In genomic region chr22:50008151-50009040, GRCh38 we compare ENCODE assay signal across 14 cellular contexts. TPM values are rescaled to one million over a fixed set of nuclear protein-coding genes. Genes with fewer than 3 reads are reported as not detected.
DNase-seq lines count a peak whose midpoint lies in the region; ATAC-seq and TF ChIP-seq lines count a peak whose summit lies in the region.
"Had no signal": no experiment of that assay in that cellular context is flagged by ENCODE, and none has a peak within 500 bp of the region (broad histone marks: within the 10 kb centered on the region; RNA-seq: fewer than 3 reads in every experiment).

No MANE protein-coding gene starts in this region.

- no peaks in the 10 kb centered on the region for H4K20me1 ChIP-seq in IMR-90 (ENCODE audit: insufficient read depth, low read length)

- intact Hi-C loops in IMR-90 (cut with micrococcal nuclease) (no loop called here), sciatic nerve (cut with DNase I) (no loop called here), testis (cut with DNase I; ENCODE audit: low total_unique reads) (no loop called here)

- no peak overlapping the region for H2AK9ac ChIP-seq in IMR-90 (replicated peaks; ENCODE audit: low read depth, low read length, poor library complexity)

- DNase-seq in IMR-90, result no peak
- DNase-seq in NCI-H2107 (lab: John Stamatoyannopoulos, UW), result peak; percentile 53
- no peak for DNase-seq in SK-N-MC (ENCODE audit: low read depth, low spot score)
- peak; percentile 50 for DNase-seq in sciatic nerve (ENCODE audit: low spot score)
- DNase-seq in EL, result no peak
- no peak for DNase-seq in testis
- DNase-seq: activated naive CD8-positive, alpha-beta T cell treated with anti-CD3 and anti-CD28 coated beads, Interleukin-2, amount 10 ng/mL, durations not matched to agents 7 days and 5 days; spleen had no signal

- H2BK20ac ChIP-seq in IMR-90 (ENCODE audit: low read depth, low read length), result no peak overlapping the region

- TF ChIP-seq RAD21 in IMR-90 (IDR thresholded peaks at IDR 0.05; ENCODE audit: low read length), result no peak

- H3K4me3 ChIP-seq in IMR-90 (ENCODE audit: insufficient read depth, low read depth, low read length) (no peak overlapping the region), SK-N-MC (no peak overlapping the region), testis (no peak overlapping the region)
- H3K4me3 ChIP-seq: spleen, thoracic aorta had no signal

- in situ Hi-C loops in IMR-90 (cut with MboI; ENCODE audit: low sequenced_read_pairs), result no loop called here

- no TSS peak for BruUV-seq in IMR-90 (replicated peaks; lab: Mats Ljungman, UMichigan)

- H3K27ac ChIP-seq in IMR-90 (ENCODE audit: insufficient read depth, low read length) (no peak overlapping the region), SK-N-MC (0 out of 2 replicates have a peak overlapping the region, but pooled peaks have one; percentile 31), testis (no peak overlapping the region)
- H3K27ac ChIP-seq: epithelial cell of prostate, spleen, thoracic aorta had no signal

- no peak overlapping the region for H4K8ac ChIP-seq in IMR-90 (ENCODE audit: low read depth in 2 of 2, low read length in 2 of 2)

- dilution Hi-C loops in IMR-90 (cut with HindIII; ENCODE audit: low sequenced_read_pairs, unreplicated experiment), result no loop called here

- H2BK15ac ChIP-seq in IMR-90 (ENCODE audit: low read depth, low read length), result no peak overlapping the region

- WGBS in IMR-90 (ENCODE audit: extremely low coverage in 2 of 2, insufficient read length in 1 of 2), 2 experiments, result 70% methylated on average over 10 of the region's 24 CpGs; no CpG with 5 or more reads in 1 of the 2 experiments
- 83 to 84% methylated on average over 14 to 24 of the region's 24 CpGs for WGBS in testis, 2 donors

- TF ChIP-seq POLR2A in IMR-90 (IDR thresholded peaks at IDR 0.05; ENCODE audit: low read depth, low read length), result no peak
- TF ChIP-seq POLR2A in testis (IDR thresholded peaks at IDR 0.05), result no peak

- no peaks in the 10 kb centered on the region; the same call in 1 of the 2 replicates for H3K9me3 ChIP-seq in IMR-90 (ENCODE audit: control insufficient read depth, insufficient read depth, low read length)
- H3K9me3 ChIP-seq in SK-N-MC (ENCODE audit: low read depth, low read length), result no peaks in the 10 kb centered on the region
- no peaks in the 10 kb centered on the region for H3K9me3 ChIP-seq in testis
- H3K9me3 ChIP-seq: spleen, thoracic aorta had no signal

- no peak overlapping the region for H3K4ac ChIP-seq in IMR-90 (ENCODE audit: low read depth, low read length)

- ATAC-seq in IMR-90 (ENCODE audit: low read depth) (no peak), sciatic nerve (no peak), HG02798 (IDR thresholded peaks at IDR 0.05; ENCODE audit: poor library complexity, unreplicated experiment) (no peak)

- no peak overlapping the region for H3K56ac ChIP-seq in IMR-90 (ENCODE audit: extremely low read depth, insufficient read depth, low read length)

- no peak for TF ChIP-seq CTCF in IMR-90 (conservative IDR thresholded peaks at IDR 0.05; ENCODE audit: low read depth, low read length)
- no peak for TF ChIP-seq CTCF in testis (IDR thresholded peaks at IDR 0.05)

- H3K9ac ChIP-seq in IMR-90 (ENCODE audit: low read depth, low read length), result no peak overlapping the region
- no peak overlapping the region for H3K9ac ChIP-seq in SK-N-MC (ENCODE audit: insufficient read length)

- no peak overlapping the region for H3K23ac ChIP-seq in IMR-90 (ENCODE audit: low read depth, low read length)

- H3K18ac ChIP-seq in IMR-90 (ENCODE audit: low read depth, low read length), result no peak overlapping the region

- no peak overlapping the region for H3K14ac ChIP-seq in IMR-90 (replicated peaks; ENCODE audit: low read depth, low read length)

- H3K9me1 ChIP-seq in IMR-90 (ENCODE audit: insufficient read depth, low read length), result no peaks in the 10 kb centered on the region

- H3K27me3 ChIP-seq in IMR-90 (ENCODE audit: control insufficient read depth, insufficient read depth, low read length) (peaks cover 41% of the 10 kb centered on the region), testis (no peaks in the 10 kb centered on the region)

- H2AK5ac ChIP-seq in IMR-90 (ENCODE audit: low read depth, low read length), result no peak overlapping the region

- H3K36me3 ChIP-seq in IMR-90 (ENCODE audit: control insufficient read depth, insufficient read depth, low read length) (no peaks in the 10 kb centered on the region), SK-N-MC (ENCODE audit: insufficient read depth, low read length) (no peaks in the 10 kb centered on the region), testis (ENCODE audit: low read depth, missing control alignments) (no peaks in the 10 kb centered on the region)
- H3K36me3 ChIP-seq: spleen, thoracic aorta had no signal

- H4K91ac ChIP-seq in IMR-90 (ENCODE audit: insufficient read depth, low read depth, low read length), result no peak overlapping the region

- peak overlapping the region; percentile 32 for H2AFZ ChIP-seq in IMR-90 (replicated peaks; ENCODE audit: low read length, poor library complexity)

- no peak overlapping the region for H2BK120ac ChIP-seq in IMR-90 (ENCODE audit: low read depth, low read length)

- H2BK5ac ChIP-seq in IMR-90 (ENCODE audit: low read depth, low read length, poor library complexity, severe bottlenecking), result no peak overlapping the region

- CTCF ChIA-PET in IMR-90 (lab: Yijun Ruan, JAX), result no interaction called here

- no peak overlapping the region for H4K5ac ChIP-seq in IMR-90 (ENCODE audit: low read depth, low read length)

- H3K4me1 ChIP-seq in IMR-90 (ENCODE audit: control insufficient read depth, insufficient read depth, low read length) (no peaks in the 10 kb centered on the region), testis (peaks cover 3% of the 10 kb centered on the region)

- POLR2A ChIA-PET in IMR-90 (lab: Charles Lee; ENCODE audit: unreplicated experiment), result no interaction called here

- no peaks in the 10 kb centered on the region for H3K79me1 ChIP-seq in IMR-90 (ENCODE audit: low read depth in 1 of 2, low read length in 2 of 2)

- no peak overlapping the region for H3K4me2 ChIP-seq in IMR-90 (ENCODE audit: low read depth, low read length)

TF ChIP-seq in IMR-90, 13 proteins besides CTCF, POLR2A, EP300 and RAD21:
- TF ChIP-seq SMC3 (IDR thresholded peaks at IDR 0.05; ENCODE audit: low read depth, low read length) (no peak), BHLHE40 (IDR thresholded peaks at IDR 0.05; ENCODE audit: low read depth, low read length) (no peak), USF2 (IDR thresholded peaks at IDR 0.05; ENCODE audit: low read depth, low read length) (no peak), CHD1 (IDR thresholded peaks at IDR 0.05; ENCODE audit: low read depth, low read length) (no peak), FOS (IDR thresholded peaks at IDR 0.05; ENCODE audit: low read depth, low read length) (no peak), MXI1 (IDR thresholded peaks at IDR 0.05; ENCODE audit: borderline replicate concordance, low read depth, low read length) (no peak), ELK1 (IDR thresholded peaks at IDR 0.05; ENCODE audit: borderline replicate concordance, low read depth, low read length) (no peak), RFX5 (IDR thresholded peaks at IDR 0.05; ENCODE audit: low read depth, low read length) (no peak), MAFK (IDR thresholded peaks at IDR 0.05; ENCODE audit: low read depth, low read length) (no peak), NFE2L2 (IDR thresholded peaks at IDR 0.05; ENCODE audit: low read depth, low read length) (no peak), RCOR1 (IDR thresholded peaks at IDR 0.05; ENCODE audit: insufficient replicate concordance, low read length) (no peak), CEBPB (IDR thresholded peaks at IDR 0.05; ENCODE audit: low read depth, low read length) (no peak), MAZ (IDR thresholded peaks at IDR 0.05; ENCODE audit: borderline replicate concordance, low read depth, low read length) (no peak)

RNA-seq across cellular contexts. Expression of gene IL17REL, which starts 4.2 kb away (rescaled TPM):
- not detected in 2 replicates for total RNA-seq in IMR-90 (2012; rRNA removed)
- not detected in 2 replicates for polyA plus RNA-seq in IMR-90 (2012; rRNA removed)
- polyA plus RNA-seq in IMR-90 (2012; cell fraction: cytosol; rRNA removed), result 0.01 TPM in 1 of 2 replicates, not detected in the other
- polyA plus RNA-seq in IMR-90 (2012; cell fraction: nucleus; rRNA removed; ENCODE audit: low replicate concordance), result 0.04 and 0.05 TPM in 2 replicates
- not detected for total RNA-seq in sciatic nerve
- total RNA-seq in testis, result under 1 TPM; 0.25 to 0.55 TPM
- polyA plus RNA-seq in testis (ENCODE audit: insufficient read depth, low read depth, low replicate concordance), result 0.30 TPM
- total RNA-seq: activated naive CD8-positive, alpha-beta T cell treated with anti-CD3 and anti-CD28 coated beads, Interleukin-2, amount 10 ng/mL, durations not matched to agents 7 days and 5 days; SK-MEL-5; thoracic aorta had no signal
- polyA plus RNA-seq: liver had no signal

RNA-seq across cellular contexts. Expression of gene PIM3, which starts 47.8 kb away (rescaled TPM):
- total RNA-seq in IMR-90 (2012; rRNA removed) (8.6 and 10.3 TPM in 2 replicates), sciatic nerve (62.2 TPM), testis (10 to 100 TPM; 68.2 to 89.9 TPM)
- polyA plus RNA-seq in IMR-90 (2012; rRNA removed) (24.7 and 28.6 TPM in 2 replicates), testis (ENCODE audit: insufficient read depth, low read depth, low replicate concordance) (50.8 TPM)
- 31.4 and 45.1 TPM in 2 replicates for polyA plus RNA-seq in IMR-90 (2012; cell fraction: cytosol; rRNA removed)
- polyA plus RNA-seq in IMR-90 (2012; cell fraction: nucleus; rRNA removed; ENCODE audit: low replicate concordance), result 37.2 and 85.2 TPM in 2 replicates

RNA-seq across cellular contexts. Expression of gene TTLL8, which starts 49.7 kb away (rescaled TPM):
- total RNA-seq in IMR-90 (2012; rRNA removed) (not detected in 2 replicates), sciatic nerve (not detected), testis (10 to 100 TPM in 1 of 2 donors, 1 to 10 TPM in 1; 5.1 to 11.9 TPM)
- polyA plus RNA-seq in IMR-90 (2012; rRNA removed) (not detected in 2 replicates), testis (ENCODE audit: insufficient read depth, low read depth, low replicate concordance) (11.3 TPM)
- not detected in 2 replicates for polyA plus RNA-seq in IMR-90 (2012; cell fraction: cytosol; rRNA removed)
- polyA plus RNA-seq in IMR-90 (2012; cell fraction: nucleus; rRNA removed; ENCODE audit: low replicate concordance), result not detected in 2 replicates
- total RNA-seq: activated naive CD8-positive, alpha-beta T cell treated with anti-CD3 and anti-CD28 coated beads, Interleukin-2, amount 10 ng/mL, durations not matched to agents 7 days and 5 days; cerebellum; liver; SK-MEL-5; spleen; thoracic aorta had no signal
- polyA plus RNA-seq: liver, spleen had no signal

Comparison
In these comparisons a context has a peak if more than half of its experiments do, and no peak if none do; other contexts are left out.
1. DNase-seq: peak in NCI-H2107 (single experiment) and sciatic nerve (single experiment); none in IMR-90 (single experiment), SK-N-MC (single experiment), EL (single experiment) and testis (single experiment).